In genomic region chr1:151945725-151946365, GRCh38 we compare ENCODE assay signal across 8 cellular contexts. TPM values are rescaled to one million over a fixed set of nuclear protein-coding genes. Genes with fewer than 3 reads are reported as not detected.
A peak's percentile ranks its signal among the peaks of the same experiment; 100 is the strongest.
DNase-seq lines count a peak whose midpoint lies in the region; ATAC-seq and TF ChIP-seq lines count a peak whose summit lies in the region.

No MANE protein-coding gene starts in this region.

- H3K36me3 Mint-ChIP-seq in chondrocyte (ENCODE audit: low read depth) = no peaks in the 10 kb centered on the region

- H3K36me3 ChIP-seq in GM06990 (ENCODE audit: control insufficient read depth, insufficient read depth, low read length) (no peaks in the 10 kb centered on the region), liver (ENCODE audit: control insufficient read depth in 4 of 4, insufficient read depth in 3 of 4, low read depth in 1 of 4, low read length in 3 of 4) (no peaks in the 10 kb centered on the region)

- no peak overlapping the region for H3K4me3 Mint-ChIP-seq in chondrocyte (ENCODE audit: unreplicated experiment)

- no peaks in the 10 kb centered on the region for H3K9me3 Mint-ChIP-seq in chondrocyte (ENCODE audit: low read depth)

- H3K4me1 ChIP-seq in liver (ENCODE audit: control insufficient read depth in 4 of 4, insufficient read depth in 4 of 4, low read length in 3 of 4) = peaks cover 0 to 1% (median 0%) of the 10 kb centered on the region in 4 donors

- H3K9ac ChIP-seq in liver (ENCODE audit: low read depth in 1 of 2, low read length in 2 of 2) = no peak overlapping the region

- no peak for TF ChIP-seq CTCF in GM06990 (IDR thresholded peaks at IDR 0.05; ENCODE audit: insufficient read depth, low read length, poor library complexity, severe bottlenecking)
- TF ChIP-seq CTCF in chondrocyte (IDR thresholded peaks at IDR 0.05) = no peak
- TF ChIP-seq CTCF in liver (IDR thresholded peaks at IDR 0.05; ENCODE audit: low read depth, low read length, missing input control) = peak; percentile 12

- H3K27me3 Mint-ChIP-seq in chondrocyte (ENCODE audit: low read depth) = no peaks in the 10 kb centered on the region

- peak; percentile 2 to 20 for TF ChIP-seq RAD21 in liver (IDR thresholded peaks at IDR 0.05)

- H3K4me3 ChIP-seq in GM06990 (replicated peaks; ENCODE audit: low read depth, low read length) (no peak overlapping the region), liver (ENCODE audit: low read depth in 1 of 3, low read length in 3 of 3) (no peak overlapping the region)

- ATAC-seq in HG02885 (IDR thresholded peaks at IDR 0.05; ENCODE audit: poor library complexity, unreplicated experiment) = no peak

- H3K4me1 Mint-ChIP-seq in chondrocyte (ENCODE audit: low read depth) = peaks cover 30% of the 10 kb centered on the region

- H3K27ac ChIP-seq in liver (ENCODE audit: low read depth in 1 of 2, low read length in 2 of 2) = peak overlapping the region in 1 of 2 donors; percentile 36

- no peaks in the 10 kb centered on the region for H3K9me3 ChIP-seq in liver (ENCODE audit: control insufficient read depth in 4 of 4, low read length in 3 of 4)

- 39% methylated on average over 8 of the region's 8 CpGs for WGBS in liver

- H3K27ac Mint-ChIP-seq in chondrocyte (ENCODE audit: unreplicated experiment) = peak overlapping the region; percentile 74

- peak; percentile 24 for DNase-seq in GM06990 (ENCODE audit: extremely low read depth, insufficient read length)
- peak; percentile 28 for DNase-seq in NCI-H1048 (lab: John Stamatoyannopoulos, UW)
- DNase-seq in activated CD4-positive, CD25-positive, alpha-beta regulatory T cell treated with anti-CD3 and anti-CD28 coated beads, Interleukin-2, amount 50 U/mL, for 16 hours (ENCODE audit: low read depth, low spot score) = peak; percentile 68
- no peak for DNase-seq in chondrocyte (ENCODE audit: low spot score)
- DNase-seq in stimulated activated CD8-positive, alpha-beta memory T cell treated with anti-CD3 and anti-CD28 coated beads, Interleukin-12 subunit alpha, Interleukin-12 subunit beta, amount 100 ng/mL, for 1 hour (ENCODE audit: low read depth) = peak; percentile 77
- no peak for DNase-seq in NCI-H2107 (lab: John Stamatoyannopoulos, UW)

- H3K27me3 ChIP-seq in GM06990 (replicated peaks; ENCODE audit: control insufficient read depth, insufficient read depth, low read length) = peaks cover 2% of the 10 kb centered on the region
- no peaks in the 10 kb centered on the region for H3K27me3 ChIP-seq in liver (ENCODE audit: control insufficient read depth in 4 of 4, insufficient read depth in 4 of 4, low read length in 3 of 4)

TF ChIP-seq in liver, 16 proteins besides CTCF, POLR2A, EP300 and RAD21:
- peak; percentile 33 to 52 for TF ChIP-seq HNF4A (conservative IDR thresholded peaks at IDR 0.05)
- no peak for TF ChIP-seq GABPA (IDR thresholded peaks at IDR 0.05 in 1 of 2, conservative IDR thresholded peaks at IDR 0.05 in 1 of 2)
- TF ChIP-seq NR2F2 (IDR thresholded peaks at IDR 0.05) = peak; percentile 19
- no peak for TF ChIP-seq HNF4G (IDR thresholded peaks at IDR 0.05)
- peak in 1 of 2 donors; percentile 44 for TF ChIP-seq RXRA (IDR thresholded peaks at IDR 0.05)
- TF ChIP-seq FOXA1 (IDR thresholded peaks at IDR 0.05) = no peak
- TF ChIP-seq SP1 (IDR thresholded peaks at IDR 0.05) = peak; percentile 32
- peak; percentile 24 for TF ChIP-seq REST (IDR thresholded peaks at IDR 0.05)
- peak; percentile 87 for TF ChIP-seq ATF3 (IDR thresholded peaks at IDR 0.05)
- peak; percentile 49 for TF ChIP-seq MAX (IDR thresholded peaks at IDR 0.05)
- peak; percentile 98 to 99 for TF ChIP-seq JUND (IDR thresholded peaks at IDR 0.05)
- no peak for TF ChIP-seq ZBTB33 (IDR thresholded peaks at IDR 0.05)
- TF ChIP-seq YY1 (IDR thresholded peaks at IDR 0.05) = peak; percentile 17
- no peak for TF ChIP-seq FOXA2 (IDR thresholded peaks at IDR 0.05)
- no peak for TF ChIP-seq EGR1 (IDR thresholded peaks at IDR 0.05; ENCODE audit: low read depth in 2 of 2)
- no peak for TF ChIP-seq TAF1 (conservative IDR thresholded peaks at IDR 0.05)

RNA-seq across cellular contexts. Expression of gene THEM4, which starts 36.5 kb away (rescaled TPM):
- total RNA-seq in chondrocyte (6.9 to 12.5 TPM (median 7.0 TPM) in 3 replicates), liver (10 to 100 TPM in 1 of 2 donors, 1 to 10 TPM in 1; 6.5 to 16.2 TPM)
- polyA plus RNA-seq in liver = 10 to 100 TPM in 1 of 2 donors, 1 to 10 TPM in 1; 6.1 to 13.1 TPM

RNA-seq across cellular contexts. Expression of gene S100A10, which starts 47.8 kb away (rescaled TPM):
- total RNA-seq in chondrocyte (454 to 578 TPM (median 560 TPM) in 3 replicates), liver (10 to 100 TPM in 1 of 2 donors, 1 to 10 TPM in 1; 7.0 to 23.1 TPM)
- polyA plus RNA-seq in liver = 10 to 100 TPM; 47.8 to 99.5 TPM

Comparison
In these comparisons a context has a peak if more than half of its experiments do, and no peak if none do; other contexts are left out.
1. DNase-seq: peak in GM06990 (single experiment), NCI-H1048 (single experiment), activated CD4-positive, CD25-positive, alpha-beta regulatory T cell treated with anti-CD3 and anti-CD28 coated beads, Interleukin-2, amount 50 U/mL, for 16 hours (single experiment) and stimulated activated CD8-positive, alpha-beta memory T cell treated with anti-CD3 and anti-CD28 coated beads, Interleukin-12 subunit alpha, Interleukin-12 subunit beta, amount 100 ng/mL, for 1 hour (single experiment); none in chondrocyte (single experiment) and NCI-H2107 (single experiment).
2. RNA of gene S100A10, which starts 47.8 kb away (total RNA-seq): 454 to 578 TPM in chondrocyte; 7.0 to 23.1 TPM in liver; every median in the first group is over 10 times any median in the second.